In genomic region chr6:136289327-136289578, GRCh38 we compare ENCODE assay signal across 8 cellular contexts. TPM values are rescaled to one million over a fixed set of nuclear protein-coding genes. Genes with fewer than 3 reads are reported as not detected.
DNase-seq lines count a peak whose midpoint lies in the region; ATAC-seq and TF ChIP-seq lines count a peak whose summit lies in the region.

No MANE protein-coding gene starts in this region.

- peaks cover 19% of the 10 kb centered on the region for H3K4me1 ChIP-seq in HUES6 (ENCODE audit: control insufficient read depth, insufficient read depth, low read length)

- H3K27ac Mint-ChIP-seq in CD4-positive, alpha-beta T cell = peak overlapping the region; percentile 99

- TF ChIP-seq CTCF in CD4-positive, alpha-beta T cell (IDR thresholded peaks at IDR 0.05) = no peak

- DNase-seq in CD4-positive, alpha-beta T cell = peak; percentile 87 to 95 (median 92)
- DNase-seq in NOMO-1 treated with dmso at 0.1 percent for 144 hours (lab: John Stamatoyannopoulos, UW; ENCODE audit: unreplicated experiment) (peak; percentile 91), activated T-cell treated with anti-CD3 and anti-CD28 coated beads for 1 hour (ENCODE audit: low read depth) (peak; percentile 92), epidermal melanocyte (ENCODE audit: insufficient read length, low spot score) (peak; percentile 45), middle frontal gyrus (ENCODE audit: extremely low spot score, low spot score) (peak; percentile 87)
- DNase-seq in stimulated activated CD8-positive, alpha-beta memory T cell treated with anti-CD3 and anti-CD28 coated beads, Interleukin-15, amount 100 ng/mL, for 48 hours (ENCODE audit: low read depth in 2 of 2) = peak; percentile 85 to 86

- peaks cover 52% of the 10 kb centered on the region for H3K4me1 Mint-ChIP-seq in CD4-positive, alpha-beta T cell (ENCODE audit: low read depth)

- no peaks in the 10 kb centered on the region for H3K9me3 ChIP-seq in CD4-positive, alpha-beta T cell (ENCODE audit: control insufficient read depth, low read length)
- no peaks in the 10 kb centered on the region for H3K9me3 ChIP-seq in HUES6 (ENCODE audit: control insufficient read depth, insufficient read depth, low read depth, low read length)

- peak overlapping the region; percentile 99 for H3K9ac ChIP-seq in HUES6 (ENCODE audit: low read length)

- intact Hi-C loops in CD4-positive, alpha-beta T cell (cut with DNase I, micrococcal nuclease) = loop anchor here (2.0 to 10.0 kb wide), 5 partner anchors 14 to 792 kb away; partner anchors contain the start of genes MAP3K5 (in 2 of the 2), AHI1 (in 1 of the 2) and PEX7 (in 1 of the 2)

- peak overlapping the region; percentile 92 for H3K4me3 ChIP-seq in HUES6 (ENCODE audit: low read depth, low read length)

- CTCF ChIA-PET in CD4-positive, alpha-beta T cell (lab: Charles Lee) = interaction anchor here (1.4 to 2.9 kb wide), 3 partner anchors 28 to 791 kb away, joined by 5 to 14 read pairs (median 6); partner anchors contain the start of gene AHI1

- no peaks in the 10 kb centered on the region for H3K9me3 Mint-ChIP-seq in CD4-positive, alpha-beta T cell

- peak overlapping the region; percentile 97 for H3K4me3 Mint-ChIP-seq in CD4-positive, alpha-beta T cell

- peak; percentile 45 for ATAC-seq in CD4-positive, alpha-beta T cell (ENCODE audit: poor library complexity)
- ATAC-seq in GM21381 (IDR thresholded peaks at IDR 0.05; ENCODE audit: unreplicated experiment) = peak; percentile 44

- no peaks in the 10 kb centered on the region for H3K27me3 ChIP-seq in CD4-positive, alpha-beta T cell (ENCODE audit: control insufficient read depth, insufficient read depth, low read length)
- H3K27me3 ChIP-seq in HUES6 (ENCODE audit: control insufficient read depth, insufficient read depth, low read length) = no peaks in the 10 kb centered on the region

- POLR2A ChIA-PET in CD4-positive, alpha-beta T cell (lab: Charles Lee) = interaction anchor here (0.6 to 6.9 kb wide), 40 partner anchors 9 to 1770 kb away, joined by 3 to 208 read pairs (median 8); partner anchors contain the start of genes AHI1, HBS1L, MAP3K5 and MTFR2

- peaks cover 3% of the 10 kb centered on the region for H3K27me3 Mint-ChIP-seq in CD4-positive, alpha-beta T cell

- H3K36me3 ChIP-seq in HUES6 (ENCODE audit: control insufficient read depth, insufficient read depth, low read length) = 0 out of 2 replicates have a peak, but pooled peaks cover 4% of the 10 kb centered on the region

- peak overlapping the region; percentile 100 for H3K27ac ChIP-seq in CD4-positive, alpha-beta T cell (ENCODE audit: low read depth, low read length)
- peak overlapping the region; percentile 99 for H3K27ac ChIP-seq in HUES6 (ENCODE audit: low read depth, low read length)

- peaks cover 48% of the 10 kb centered on the region for H3K36me3 Mint-ChIP-seq in CD4-positive, alpha-beta T cell (ENCODE audit: low read depth)

RNA-seq across cellular contexts. Expression of gene BCLAF1, which starts 0.4 kb away (rescaled TPM):
- total RNA-seq in CD4-positive, alpha-beta T cell = 100 to 1,000 TPM; 484 to 501 TPM

RNA-seq across cellular contexts. Expression of gene MTFR2, which starts 39.1 kb away (rescaled TPM):
- total RNA-seq in CD4-positive, alpha-beta T cell = 1 to 10 TPM; 1.1 to 1.2 TPM

Comparison
In these comparisons a context has a peak if more than half of its experiments do, and no peak if none do; other contexts are left out.
1. Peak in every context shown above with its lines: DNase-seq, ATAC-seq, H3K4me3 ChIP-seq and H3K27ac ChIP-seq.